Comparison of ENCODE assay signal across 11 cellular contexts in genomic region chr5:32388429-32389111, GRCh38. TPM values are rescaled to one million over a fixed set of nuclear protein-coding genes. Genes with fewer than 3 reads are reported as not detected.
DNase-seq lines count a peak whose midpoint lies in the region; ATAC-seq, FAIRE-seq and TF ChIP-seq lines count a peak whose summit lies in the region.
"Had no signal": no experiment of that assay in that cellular context is flagged by ENCODE, and none has a peak within 500 bp of the region (broad histone marks: within the 10 kb centered on the region; RNA-seq: fewer than 3 reads in every experiment).

No MANE protein-coding gene starts in this region.

- no peaks in the 10 kb centered on the region for H3K27me3 ChIP-seq in SJSA1 (replicated peaks)

- H3K27ac ChIP-seq in SJSA1, result peak overlapping the region; percentile 35; the same call in 1 of the 2 replicates
- H3K27ac ChIP-seq in substantia nigra (ENCODE audit: low read depth, low read length, poor library complexity, severe bottlenecking), result peak overlapping the region; percentile 0

- no peaks in the 10 kb centered on the region for H3K9me3 ChIP-seq in SJSA1 (replicated peaks)

- peak; percentile 55 to 84 for ATAC-seq in activated T-cell treated with anti-CD3 and anti-CD28 coated beads, Interleukin-2, amount 50 U/mL, for 72 hours (replicated peaks in 1 of 2)
- ATAC-seq in GM19351 (IDR thresholded peaks at IDR 0.05; ENCODE audit: unreplicated experiment), result no peak
- ATAC-seq: GM12878 had no signal

- H3K4me3 Mint-ChIP-seq in activated T-cell treated with anti-CD3 and anti-CD28 coated beads, Interleukin-2, amount 50 U/mL, for 72 hours, result peak overlapping the region in 1 of 2 donors; percentile 45
- H3K4me3 Mint-ChIP-seq: B cell had no signal

- peak overlapping the region; percentile 87 for H3K27ac Mint-ChIP-seq in activated T-cell treated with anti-CD3 and anti-CD28 coated beads, Interleukin-2, amount 50 U/mL, for 72 hours
- H3K27ac Mint-ChIP-seq: B cell had no signal

- no peak overlapping the region for H3K4me3 ChIP-seq in SJSA1
- H3K4me3 ChIP-seq in epithelial cell of esophagus (ENCODE audit: low read length), result no peak overlapping the region
- H3K4me3 ChIP-seq: GM12878 had no signal

- H3K4me1 Mint-ChIP-seq in activated T-cell treated with anti-CD3 and anti-CD28 coated beads, Interleukin-2, amount 50 U/mL, for 72 hours (ENCODE audit: low read depth), result peaks cover 10% of the 10 kb centered on the region
- H3K4me1 Mint-ChIP-seq: B cell had no signal

- no peaks in the 10 kb centered on the region for H3K27me3 Mint-ChIP-seq in activated T-cell treated with anti-CD3 and anti-CD28 coated beads, Interleukin-2, amount 50 U/mL, for 72 hours (ENCODE audit: low read depth)
- H3K27me3 Mint-ChIP-seq: B cell had no signal

- peaks cover 8% of the 10 kb centered on the region for H3K4me1 ChIP-seq in SJSA1 (replicated peaks)

- peaks cover 65% of the 10 kb centered on the region for H3K36me3 ChIP-seq in SJSA1

- H3K36me3 Mint-ChIP-seq in activated T-cell treated with anti-CD3 and anti-CD28 coated beads, Interleukin-2, amount 50 U/mL, for 72 hours (ENCODE audit: insufficient read depth in 2 of 2), result peaks cover 10 to 45% of the 10 kb centered on the region in 2 donors

- no peak for FAIRE-seq in RCC 7860 (lab: Jason Lieb, UNC)
- FAIRE-seq: GM12878 had no signal

- TF ChIP-seq CTCF in epithelial cell of esophagus (IDR thresholded peaks at IDR 0.05; ENCODE audit: insufficient read depth, low read depth, low read length, missing control alignments), result no peak

- DNase-seq in activated T-cell treated with anti-CD3 and anti-CD28 coated beads, Interleukin-2, amount 50 U/mL, for 72 hours, result no peak
- DNase-seq in activated T-cell treated with anti-CD3 and anti-CD28 coated beads, Interleukin-2, amount 50 U/mL, for 1 hour, result no peak
- peak in 1 of 2 experiments; percentile 3 for DNase-seq in SJSA1 (ENCODE audit: low read depth in 1 of 2, low spot score in 2 of 2)
- peak; percentile 73 for DNase-seq in epithelial cell of esophagus (ENCODE audit: low read depth)
- no peak for DNase-seq in substantia nigra (lab: John Stamatoyannopoulos, UW)
- no peak for DNase-seq in RCC 7860 (ENCODE audit: low spot score)
- no peak for DNase-seq in kidney tubule cell (ENCODE audit: low spot score)
- DNase-seq: retina had no signal

- H3K9me3 Mint-ChIP-seq in activated T-cell treated with anti-CD3 and anti-CD28 coated beads, Interleukin-2, amount 50 U/mL, for 72 hours, result no peaks in the 10 kb centered on the region

RNA-seq across cellular contexts. Expression of gene ZFR, which starts 56.0 kb away (rescaled TPM):
- total RNA-seq in activated T-cell treated with anti-CD3 and anti-CD28 coated beads, Interleukin-2, amount 50 U/mL, for 72 hours, result 10 to 100 TPM; 82.7 to 85.8 TPM
- total RNA-seq in SJSA1 (2014; rRNA removed; shearing (Covaris generic)), result 59.8 and 83.5 TPM in 2 replicates
